ENCODE assay signal across 22 cellular contexts in the genomic region with DNA sequence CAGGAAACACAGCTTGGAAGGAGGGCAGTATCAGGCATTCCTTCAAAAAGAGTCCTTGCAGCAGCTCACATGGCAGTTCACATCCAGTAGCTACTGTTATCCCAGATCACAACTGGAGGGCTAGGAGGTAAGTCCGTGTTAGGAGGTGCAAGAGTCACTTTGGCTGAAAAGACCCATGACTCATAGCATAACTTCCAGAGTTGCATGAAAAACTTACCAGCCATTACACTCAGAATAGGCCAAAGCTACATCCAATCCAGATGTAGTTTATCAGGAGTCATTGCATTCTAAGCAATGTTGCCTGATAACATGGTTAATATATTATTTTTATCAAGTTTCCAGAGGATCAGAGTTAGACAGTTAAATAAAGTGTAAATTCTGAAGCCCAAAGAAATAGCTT.
"Had no signal": no experiment of that assay in that cellular context is flagged by ENCODE, and none has a peak within 500 bp of the region (broad histone marks: within the 10 kb centered on the region; RNA-seq: fewer than 3 reads in every experiment).

No MANE protein-coding gene starts in this region.

- H3K27ac Mint-ChIP-seq: activated CD4-positive, alpha-beta T cell treated with anti-CD3 and anti-CD28 coated beads, Interleukin-2, amount 10 ng/mL, durations not matched to agents 24 days and 14 days; activated CD8-positive, alpha-beta T cell treated with anti-CD3 and anti-CD28 coated beads for 36 hours; activated naive CD4-positive, alpha-beta T cell treated with anti-CD3 and anti-CD28 coated beads, Interleukin-2, amount 50 U/mL, for 24 hours; effector memory CD8-positive, alpha-beta T cell; memory B cell; stimulated activated naive B cell treated with anti-CD40 and anti-IgM and Interleukin-4, amounts not matched to agents 10 μg/mL and 1 μg/mL and 100 μg/mL, for 72 hours had no signal

- H3K4me1 ChIP-seq: colonic mucosa, esophagus muscularis mucosa, heart right ventricle, sigmoid colon, testis, uterus had no signal

- H3K9me3 ChIP-seq: colonic mucosa, esophagus muscularis mucosa, heart right ventricle, mucosa of descending colon, sigmoid colon, testis, uterus had no signal

- DNase-seq: activated CD4-positive, alpha-beta T cell treated with anti-CD3 and anti-CD28 coated beads, Interleukin-2, amount 10 ng/mL, durations not matched to agents 24 days and 14 days; activated CD8-positive, alpha-beta T cell treated with anti-CD3 and anti-CD28 coated beads for 36 hours; activated gamma-delta T cell treated with Interleukin-2 at 50 U/mL for 16 hours; activated T-cell treated with anti-CD3 and anti-CD28 coated beads, Interleukin-2, amount 50 U/mL, for 1 hour; colonic mucosa; dorsolateral prefrontal cortex; effector memory CD8-positive, alpha-beta T cell; heart right ventricle; left colon; mucosa of descending colon; sigmoid colon; stimulated activated CD4-positive, alpha-beta T cell treated with anti-CD3 and anti-CD28 coated beads, Interleukin-2, amount 100 ng/mL, for 48 hours; stimulated activated CD8-positive, alpha-beta memory T cell treated with anti-CD3 and anti-CD28 coated beads, Interleukin-4, amount 100 ng/mL, for 48 hours; stimulated activated naive B cell treated with anti-CD40 and anti-IgM and Interleukin-4, amounts not matched to agents 10 μg/mL and 1 μg/mL and 100 μg/mL, for 72 hours; testis; trophoblast cell; uterus had no signal

- H3K36me3 ChIP-seq: colonic mucosa, esophagus muscularis mucosa, heart right ventricle, sigmoid colon, uterus had no signal

- H3K36me3 Mint-ChIP-seq: activated naive CD4-positive, alpha-beta T cell treated with anti-CD3 and anti-CD28 coated beads, Interleukin-2, amount 50 U/mL, for 24 hours; memory B cell; stimulated activated naive B cell treated with anti-CD40 and anti-IgM and Interleukin-4, amounts not matched to agents 10 μg/mL and 1 μg/mL and 100 μg/mL, for 72 hours had no signal

- H3K27ac ChIP-seq: colonic mucosa, dorsolateral prefrontal cortex, esophagus muscularis mucosa, heart right ventricle, sigmoid colon, testis, uterus, VCaP had no signal

- H3K9me3 Mint-ChIP-seq: activated CD4-positive, alpha-beta T cell treated with anti-CD3 and anti-CD28 coated beads, Interleukin-2, amount 10 ng/mL, durations not matched to agents 24 days and 14 days; activated CD8-positive, alpha-beta T cell treated with anti-CD3 and anti-CD28 coated beads for 36 hours; effector memory CD8-positive, alpha-beta T cell; memory B cell had no signal

- H3K4me3 ChIP-seq: colonic mucosa, dorsolateral prefrontal cortex, esophagus muscularis mucosa, heart right ventricle, mucosa of descending colon, sigmoid colon, testis, uterus had no signal

- ATAC-seq: activated CD4-positive, CD25-positive, alpha-beta regulatory T cell treated with anti-CD3 and anti-CD28 coated beads, Interleukin-2, amount 50 U/mL, for 24 hours; activated CD8-positive, alpha-beta T cell treated with anti-CD3 and anti-CD28 coated beads for 36 hours; effector memory CD8-positive, alpha-beta T cell; heart right ventricle; left colon; mucosa of descending colon; stimulated activated naive B cell treated with anti-CD40 and anti-IgM and Interleukin-4, amounts not matched to agents 10 μg/mL and 1 μg/mL and 100 μg/mL, for 72 hours had no signal

- H3K4me3 Mint-ChIP-seq: activated CD4-positive, alpha-beta T cell treated with anti-CD3 and anti-CD28 coated beads, Interleukin-2, amount 10 ng/mL, durations not matched to agents 24 days and 14 days; activated CD8-positive, alpha-beta T cell treated with anti-CD3 and anti-CD28 coated beads for 36 hours; activated naive CD4-positive, alpha-beta T cell treated with anti-CD3 and anti-CD28 coated beads, Interleukin-2, amount 50 U/mL, for 24 hours; effector memory CD8-positive, alpha-beta T cell; memory B cell; stimulated activated naive B cell treated with anti-CD40 and anti-IgM and Interleukin-4, amounts not matched to agents 10 μg/mL and 1 μg/mL and 100 μg/mL, for 72 hours had no signal

- H3K4me1 Mint-ChIP-seq: activated CD4-positive, alpha-beta T cell treated with anti-CD3 and anti-CD28 coated beads, Interleukin-2, amount 10 ng/mL, durations not matched to agents 24 days and 14 days; activated naive CD4-positive, alpha-beta T cell treated with anti-CD3 and anti-CD28 coated beads, Interleukin-2, amount 50 U/mL, for 24 hours; memory B cell; stimulated activated naive B cell treated with anti-CD40 and anti-IgM and Interleukin-4, amounts not matched to agents 10 μg/mL and 1 μg/mL and 100 μg/mL, for 72 hours had no signal

- H3K27me3 Mint-ChIP-seq: activated CD4-positive, alpha-beta T cell treated with anti-CD3 and anti-CD28 coated beads, Interleukin-2, amount 10 ng/mL, durations not matched to agents 24 days and 14 days; activated CD8-positive, alpha-beta T cell treated with anti-CD3 and anti-CD28 coated beads for 36 hours; activated naive CD4-positive, alpha-beta T cell treated with anti-CD3 and anti-CD28 coated beads, Interleukin-2, amount 50 U/mL, for 24 hours; effector memory CD8-positive, alpha-beta T cell; memory B cell; stimulated activated naive B cell treated with anti-CD40 and anti-IgM and Interleukin-4, amounts not matched to agents 10 μg/mL and 1 μg/mL and 100 μg/mL, for 72 hours had no signal

- H3K27me3 ChIP-seq: colonic mucosa, dorsolateral prefrontal cortex, esophagus muscularis mucosa, heart right ventricle, sigmoid colon, testis, uterus had no signal
